ENCODE assay signal across 1 cellular context in the genomic region with DNA sequence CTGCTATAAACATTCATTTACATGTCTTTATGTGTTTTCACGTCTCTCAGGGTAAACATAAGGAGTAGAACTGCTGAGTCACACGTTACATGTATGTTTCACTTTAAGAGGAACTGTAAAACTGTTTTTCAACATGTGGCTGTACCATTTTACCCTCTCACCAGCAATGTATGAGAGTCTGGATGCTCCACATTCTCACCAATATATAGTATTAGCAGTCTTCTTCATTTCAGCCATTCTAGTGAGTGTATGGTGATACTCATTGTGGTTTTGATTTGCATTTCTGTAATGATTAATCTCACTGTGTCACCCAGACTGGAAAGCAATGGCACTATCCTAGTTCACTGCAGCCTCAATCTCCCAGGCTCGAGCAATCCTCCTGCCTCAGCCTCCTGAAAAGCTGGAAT.
TF ChIP-seq lines count a peak whose summit lies in the region.

No MANE protein-coding gene starts in this region.

TF ChIP-seq in K562, 482 proteins besides CTCF, POLR2A, EP300 and RAD21 (continued from another document):
- TF ChIP-seq ZBTB2 (IDR thresholded peaks at IDR 0.05) (no peak), LCOR (CRISPR knock-in tag; IDR thresholded peaks at IDR 0.05) (no peak), SRSF3 (IDR thresholded peaks at IDR 0.05; ENCODE audit: insufficient read depth, low read length) (no peak), CTBP1 (IDR thresholded peaks at IDR 0.05; ENCODE audit: borderline replicate concordance) (no peak), TARDBP (IDR thresholded peaks at IDR 0.05) (no peak), MLLT1 (IDR thresholded peaks at IDR 0.05) (no peak), MAFG (tag; conservative IDR thresholded peaks at IDR 0.05) (peak; percentile 85), ELF2 (CRISPR knock-in tag; IDR thresholded peaks at IDR 0.05) (no peak), ZNF184 (CRISPR knock-in tag; IDR thresholded peaks at IDR 0.05) (no peak), BACH1 (tag; IDR thresholded peaks at IDR 0.05) (peak; percentile 40; the same call in 1 of the 2 replicates), PHB2 (IDR thresholded peaks at IDR 0.05; ENCODE audit: low read depth) (no peak), SLC30A9 (CRISPR knock-in tag; IDR thresholded peaks at IDR 0.05) (no peak), ZNF316 (IDR thresholded peaks at IDR 0.05) (peak; percentile 87), ZNF551 (CRISPR knock-in tag; IDR thresholded peaks at IDR 0.05) (no peak), HIVEP1 (CRISPR knock-in tag; IDR thresholded peaks at IDR 0.05) (no peak), RNF219 (CRISPR knock-in tag; IDR thresholded peaks at IDR 0.05) (no peak), PTRF (tag; IDR thresholded peaks at IDR 0.05) (no peak), KDM4B (IDR thresholded peaks at IDR 0.05; ENCODE audit: borderline replicate concordance in 2 of 2, low read depth in 1 of 2) (no peak), ZNF143 (CRISPR knock-in tag; IDR thresholded peaks at IDR 0.05) (no peak), SP1 (CRISPR knock-in tag; IDR thresholded peaks at IDR 0.05) (no peak), ASH1L (IDR thresholded peaks at IDR 0.05; ENCODE audit: borderline replicate concordance, low read depth, partially characterized antibody) (no peak), NR2C2 (CRISPR knock-in tag; IDR thresholded peaks at IDR 0.05) (no peak), NR2C2 (tag; IDR thresholded peaks at IDR 0.05) (no peak), ZNF431 (CRISPR knock-in tag; IDR thresholded peaks at IDR 0.05) (no peak)
- TF ChIP-seq, protein P1, sequence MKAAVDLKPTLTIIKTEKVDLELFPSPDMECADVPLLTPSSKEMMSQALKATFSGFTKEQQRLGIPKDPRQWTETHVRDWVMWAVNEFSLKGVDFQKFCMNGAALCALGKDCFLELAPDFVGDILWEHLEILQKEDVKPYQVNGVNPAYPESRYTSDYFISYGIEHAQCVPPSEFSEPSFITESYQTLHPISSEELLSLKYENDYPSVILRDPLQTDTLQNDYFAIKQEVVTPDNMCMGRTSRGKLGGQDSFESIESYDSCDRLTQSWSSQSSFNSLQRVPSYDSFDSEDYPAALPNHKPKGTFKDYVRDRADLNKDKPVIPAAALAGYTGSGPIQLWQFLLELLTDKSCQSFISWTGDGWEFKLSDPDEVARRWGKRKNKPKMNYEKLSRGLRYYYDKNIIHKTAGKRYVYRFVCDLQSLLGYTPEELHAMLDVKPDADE (conservative IDR thresholded peaks at IDR 0.05; ENCODE audit: control insufficient read depth, low read depth, low read length), result no peak
